In genomic region chr1:169796411-169796810, GRCh38 we compare ENCODE assay signal across 11 cellular contexts. TPM values are rescaled to one million over a fixed set of nuclear protein-coding genes. Genes with fewer than 3 reads are reported as not detected.
DNase-seq lines count a peak whose midpoint lies in the region; ATAC-seq and TF ChIP-seq lines count a peak whose summit lies in the region.
"Had no signal": no experiment of that assay in that cellular context is flagged by ENCODE, and none has a peak within 500 bp of the region (broad histone marks: within the 10 kb centered on the region; RNA-seq: fewer than 3 reads in every experiment).

No MANE protein-coding gene starts in this region.

- H3K9me3 Mint-ChIP-seq in activated naive CD4-positive, alpha-beta T cell treated with anti-CD3 and anti-CD28 coated beads for 36 hours, result no peaks in the 10 kb centered on the region
- no peaks in the 10 kb centered on the region for H3K9me3 Mint-ChIP-seq in endodermal cell
- H3K9me3 Mint-ChIP-seq in stimulated activated memory B cell treated with anti-CD40 and anti-IgM and Interleukin-4, amounts not matched to agents 10 μg/mL and 1 μg/mL and 100 μg/mL, for 72 hours, result no peaks in the 10 kb centered on the region

- H3K4me3 Mint-ChIP-seq in activated naive CD4-positive, alpha-beta T cell treated with anti-CD3 and anti-CD28 coated beads for 36 hours, result peak overlapping the region; percentile 99
- H3K4me3 Mint-ChIP-seq in endodermal cell, result peak overlapping the region; percentile 95
- H3K4me3 Mint-ChIP-seq in stimulated activated memory B cell treated with anti-CD40 and anti-IgM and Interleukin-4, amounts not matched to agents 10 μg/mL and 1 μg/mL and 100 μg/mL, for 72 hours, result peak overlapping the region; percentile 90

- no peaks in the 10 kb centered on the region for H4K20me1 ChIP-seq in OCI-LY3 (ENCODE audit: insufficient read depth, low read length)

- H3K27me3 ChIP-seq in OCI-LY3 (ENCODE audit: low read depth, low read length) (no peaks in the 10 kb centered on the region), endodermal cell (ENCODE audit: control insufficient read depth, insufficient read depth, low read length, poor library complexity, severe bottlenecking) (no peaks in the 10 kb centered on the region)

- peaks cover 47% of the 10 kb centered on the region for H3K4me1 Mint-ChIP-seq in activated naive CD4-positive, alpha-beta T cell treated with anti-CD3 and anti-CD28 coated beads for 36 hours (ENCODE audit: low read depth)
- peaks cover 13% of the 10 kb centered on the region for H3K4me1 Mint-ChIP-seq in endodermal cell
- H3K4me1 Mint-ChIP-seq in stimulated activated memory B cell treated with anti-CD40 and anti-IgM and Interleukin-4, amounts not matched to agents 10 μg/mL and 1 μg/mL and 100 μg/mL, for 72 hours, result peaks cover 40% of the 10 kb centered on the region

- intact Hi-C loops in activated naive CD4-positive, alpha-beta T cell treated with anti-CD3 and anti-CD28 coated beads for 36 hours (cut with micrococcal nuclease), result loop anchor here (5.0 to 10.0 kb wide), 2 partner anchors 754 to 1392 kb away; no protein-coding TSS in a partner anchor

- WGBS in endodermal cell (ENCODE audit: insufficient coverage in 1 of 2, insufficient read length in 1 of 2), 2 experiments, result 91 to 96% methylated on average over 4 of the region's 4 CpGs

- H3K27me3 Mint-ChIP-seq in activated naive CD4-positive, alpha-beta T cell treated with anti-CD3 and anti-CD28 coated beads for 36 hours (ENCODE audit: low read depth), result no peaks in the 10 kb centered on the region
- H3K27me3 Mint-ChIP-seq in endodermal cell (ENCODE audit: insufficient read depth), result no peaks in the 10 kb centered on the region
- H3K27me3 Mint-ChIP-seq in stimulated activated memory B cell treated with anti-CD40 and anti-IgM and Interleukin-4, amounts not matched to agents 10 μg/mL and 1 μg/mL and 100 μg/mL, for 72 hours, result no peaks in the 10 kb centered on the region

- H3K9me3 ChIP-seq in OCI-LY3 (ENCODE audit: insufficient read depth, low read length) (no peaks in the 10 kb centered on the region), endodermal cell (ENCODE audit: control insufficient read depth, low read length) (no peaks in the 10 kb centered on the region)

- H2AFZ ChIP-seq in OCI-LY3 (ENCODE audit: low read depth, low read length), result no peak overlapping the region

- H3K27ac ChIP-seq in OCI-LY3 (ENCODE audit: low read length) (peak overlapping the region; percentile 92), endodermal cell (ENCODE audit: low read depth, low read length) (no peak overlapping the region)

- H3K9ac ChIP-seq in OCI-LY3 (ENCODE audit: low read length), result peak overlapping the region; percentile 96
- H3K9ac ChIP-seq in endodermal cell (ENCODE audit: extremely low read depth, low read length, poor library complexity, severe bottlenecking), result no peak overlapping the region

- peak overlapping the region; percentile 14 for H3K27ac Mint-ChIP-seq in activated naive CD4-positive, alpha-beta T cell treated with anti-CD3 and anti-CD28 coated beads for 36 hours
- H3K27ac Mint-ChIP-seq in endodermal cell, result no peak overlapping the region
- H3K27ac Mint-ChIP-seq in stimulated activated memory B cell treated with anti-CD40 and anti-IgM and Interleukin-4, amounts not matched to agents 10 μg/mL and 1 μg/mL and 100 μg/mL, for 72 hours, result peak overlapping the region; percentile 90

- DNase-seq in activated naive CD4-positive, alpha-beta T cell treated with anti-CD3 and anti-CD28 coated beads for 36 hours, result no peak
- no peak for DNase-seq in activated naive CD4-positive, alpha-beta T cell treated with anti-CD3 and anti-CD28 coated beads, Interleukin-2, amount 50 U/mL, for 16 hours
- DNase-seq in endodermal cell (no peak), SK-N-DZ (ENCODE audit: low spot score) (no peak), D341Med (ENCODE audit: low spot score) (no peak), SW480 (ENCODE audit: low spot score) (no peak)
- DNase-seq: GF-D8, NCI-H526 treated with DMSO at 0.1 percent for 48 hours had no signal

- peak overlapping the region; percentile 89 for H3K4me3 ChIP-seq in OCI-LY3 (ENCODE audit: low read length)
- H3K4me3 ChIP-seq in endodermal cell (ENCODE audit: low read length), result peak overlapping the region; percentile 88

- peaks cover 83% of the 10 kb centered on the region for H3K79me2 ChIP-seq in OCI-LY3 (ENCODE audit: low read length)

- CTCF ChIA-PET in activated naive CD4-positive, alpha-beta T cell treated with anti-CD3 and anti-CD28 coated beads for 36 hours (lab: Charles Lee), result interaction anchor here (0.7 to 2.4 kb wide), 3 partner anchors 13 to 218 kb away, joined by 3 to 14 read pairs (median 12); no protein-coding TSS in a partner anchor

- H3K36me3 Mint-ChIP-seq in activated naive CD4-positive, alpha-beta T cell treated with anti-CD3 and anti-CD28 coated beads for 36 hours (ENCODE audit: low read depth), result peaks cover 36% of the 10 kb centered on the region
- peaks cover 30% of the 10 kb centered on the region for H3K36me3 Mint-ChIP-seq in endodermal cell (ENCODE audit: low read depth)
- peaks cover 24% of the 10 kb centered on the region for H3K36me3 Mint-ChIP-seq in stimulated activated memory B cell treated with anti-CD40 and anti-IgM and Interleukin-4, amounts not matched to agents 10 μg/mL and 1 μg/mL and 100 μg/mL, for 72 hours

- H3K36me3 ChIP-seq in OCI-LY3 (replicated peaks; ENCODE audit: low read depth, low read length), result peaks cover 38% of the 10 kb centered on the region
- peaks cover 16% of the 10 kb centered on the region for H3K36me3 ChIP-seq in endodermal cell (ENCODE audit: control insufficient read depth, insufficient read depth, low read length)

- TF ChIP-seq CTCF in OCI-LY3 (IDR thresholded peaks at IDR 0.05; ENCODE audit: low read depth, low read length), result no peak
- TF ChIP-seq CTCF in endodermal cell (conservative IDR thresholded peaks at IDR 0.05), result no peak

- ATAC-seq in stimulated activated memory B cell treated with anti-CD40 and anti-IgM and Interleukin-4, amounts not matched to agents 10 μg/mL and 1 μg/mL and 100 μg/mL, for 72 hours, result no peak
- ATAC-seq: esophagus mucosa had no signal

- H3K4me1 ChIP-seq in OCI-LY3 (ENCODE audit: low read length) (peaks cover 36% of the 10 kb centered on the region), endodermal cell (ENCODE audit: control insufficient read depth, insufficient read depth, low read length) (peaks cover 3% of the 10 kb centered on the region)

- H3K4me2 ChIP-seq in OCI-LY3 (ENCODE audit: low read length), result peak overlapping the region; percentile 97

RNA-seq across cellular contexts. Expression of gene METTL18, which starts 1.7 kb away (rescaled TPM):
- 10 to 100 TPM; 10.6 to 11.1 TPM for total RNA-seq in activated naive CD4-positive, alpha-beta T cell treated with anti-CD3 and anti-CD28 coated beads for 36 hours
- 1 to 10 TPM; 6.7 to 7.3 TPM for total RNA-seq in endodermal cell
- 11.8 TPM for polyA plus RNA-seq in endodermal cell (2013, experiment 1 of 2)
- polyA plus RNA-seq in endodermal cell (2013, experiment 2 of 2), result 9.3 TPM
- 12.4 and 14.6 TPM in 2 replicates for polyA plus RNA-seq in SK-N-DZ (2014; cell fraction: cytosol; rRNA removed)
- polyA plus RNA-seq in SK-N-DZ (2014; cell fraction: nucleus; rRNA removed), result 5.9 and 9.9 TPM in 2 replicates
